14 cellular contexts compared by ENCODE assay signal in genomic region chr10:38118072-38118807, GRCh38. TPM values are rescaled to one million over a fixed set of nuclear protein-coding genes. Genes with fewer than 3 reads are reported as not detected.
A peak's percentile ranks its signal among the peaks of the same experiment; 100 is the strongest.
DNase-seq lines count a peak whose midpoint lies in the region; ATAC-seq and TF ChIP-seq lines count a peak whose summit lies in the region.
"Had no signal": no experiment of that assay in that cellular context is flagged by ENCODE, and none has a peak within 500 bp of the region (broad histone marks: within the 10 kb centered on the region; RNA-seq: fewer than 3 reads in every experiment).

No MANE protein-coding gene starts in this region.

- H3K27ac ChIP-seq in BLaER1 treated with 17β-estradiol and CSF1 and Interleukin-3, amounts not matched to agents 10 nM and 100 nM = no peak overlapping the region
- no peak overlapping the region for H3K27ac ChIP-seq in mammary epithelial cell (ENCODE audit: insufficient read depth, low read depth, low read length)
- H3K27ac ChIP-seq: suprapubic skin had no signal

- no peak overlapping the region for H3K9ac ChIP-seq in BLaER1 treated with 17β-estradiol and CSF1 and Interleukin-3, amounts not matched to agents 10 nM and 100 nM
- no peak overlapping the region for H3K9ac ChIP-seq in mammary epithelial cell (ENCODE audit: insufficient read depth, low read length)

- dilution Hi-C loops in mammary epithelial cell (cut with HindIII; ENCODE audit: low sequenced_read_pairs) = no loop called here

- TSS peak; percentile 1 for BruUV-seq in mammary epithelial cell (replicated peaks; lab: Mats Ljungman, UMichigan)

- WGBS in mammary epithelial cell (ENCODE audit: low coverage, missing lambda C conversion rate) = 97% methylated on average over 3 of the region's 3 CpGs

- no peak overlapping the region for H3K27ac Mint-ChIP-seq in activated CD4-positive, alpha-beta memory T cell treated with anti-CD3 and anti-CD28 coated beads, Interleukin-2, amount 10 ng/mL, durations not matched to agents 7 days and 5 days
- H3K27ac Mint-ChIP-seq: nephron had no signal

- intact Hi-C loops in mammary epithelial cell (cut with micrococcal nuclease) = no loop called here

- no peak overlapping the region for H3K4me3 Mint-ChIP-seq in activated CD4-positive, alpha-beta memory T cell treated with anti-CD3 and anti-CD28 coated beads, Interleukin-2, amount 10 ng/mL, durations not matched to agents 7 days and 5 days
- H3K4me3 Mint-ChIP-seq: CD4-positive, alpha-beta memory T cell; nephron had no signal

- ATAC-seq in GM18861 (IDR thresholded peaks at IDR 0.05; ENCODE audit: unreplicated experiment) = no peak

- no peaks in the 10 kb centered on the region for H4K20me1 ChIP-seq in BLaER1 treated with 17β-estradiol and CSF1 and Interleukin-3, amounts not matched to agents 10 nM and 100 nM
- no peaks in the 10 kb centered on the region for H4K20me1 ChIP-seq in mammary epithelial cell (ENCODE audit: insufficient read depth, low read length)

- H3K36me3 Mint-ChIP-seq in activated CD4-positive, alpha-beta memory T cell treated with anti-CD3 and anti-CD28 coated beads, Interleukin-2, amount 10 ng/mL, durations not matched to agents 7 days and 5 days (ENCODE audit: low read depth) = peaks cover 66% of the 10 kb centered on the region

- no peak overlapping the region for H2AFZ ChIP-seq in mammary epithelial cell (ENCODE audit: low read depth, low read length)

- no peaks in the 10 kb centered on the region for H3K79me2 ChIP-seq in mammary epithelial cell (ENCODE audit: insufficient read depth, low read length)

- H3K27me3 ChIP-seq in BLaER1 treated with 17β-estradiol and CSF1 and Interleukin-3, amounts not matched to agents 10 nM and 100 nM = 0 out of 22 replicates have a peak, but pooled peaks cover 0 to 8% (median 0%) of the 10 kb centered on the region in 11 experiments
- H3K27me3 ChIP-seq in mammary epithelial cell (ENCODE audit: insufficient read depth, low read length) = no peaks in the 10 kb centered on the region
- H3K27me3 ChIP-seq: suprapubic skin had no signal

- H3K4me1 ChIP-seq in BLaER1 treated with 17β-estradiol and CSF1 and Interleukin-3, amounts not matched to agents 10 nM and 100 nM = no peaks in the 10 kb centered on the region
- no peaks in the 10 kb centered on the region for H3K4me1 ChIP-seq in mammary epithelial cell (ENCODE audit: insufficient read depth, low read length)
- H3K4me1 ChIP-seq: suprapubic skin had no signal

- H3K9me3 Mint-ChIP-seq in activated CD4-positive, alpha-beta memory T cell treated with anti-CD3 and anti-CD28 coated beads, Interleukin-2, amount 10 ng/mL, durations not matched to agents 7 days and 5 days = peaks cover 76% of the 10 kb centered on the region

- CTCF ChIA-PET in mammary epithelial cell (lab: Charles Lee; ENCODE audit: low non-redundant PET) = no interaction called here
- CTCF ChIA-PET in activated CD4-positive, alpha-beta memory T cell treated with anti-CD3 and anti-CD28 coated beads, Interleukin-2, amount 10 ng/mL, durations not matched to agents 7 days and 5 days (lab: Charles Lee) = no interaction called here

- peaks cover 90 to 100% (median 99%) of the 10 kb centered on the region in 11 experiments for H3K36me3 ChIP-seq in BLaER1 treated with 17β-estradiol and CSF1 and Interleukin-3, amounts not matched to agents 10 nM and 100 nM
- H3K36me3 ChIP-seq in mammary epithelial cell (ENCODE audit: insufficient read depth, low read length) = peaks cover 19% of the 10 kb centered on the region

- in situ Hi-C loops in mammary epithelial cell (cut with MboI; ENCODE audit: low sequenced_read_pairs in 2 of 2) = no loop called here

- H3K4me1 Mint-ChIP-seq in activated CD4-positive, alpha-beta memory T cell treated with anti-CD3 and anti-CD28 coated beads, Interleukin-2, amount 10 ng/mL, durations not matched to agents 7 days and 5 days = no peaks in the 10 kb centered on the region
- H3K4me1 Mint-ChIP-seq: CD4-positive, alpha-beta memory T cell; nephron had no signal

- no peak overlapping the region for H3K4me2 ChIP-seq in BLaER1 treated with 17β-estradiol and CSF1 and Interleukin-3, amounts not matched to agents 10 nM and 100 nM
- H3K4me2 ChIP-seq in mammary epithelial cell (ENCODE audit: insufficient read depth, low read depth, low read length) = no peak overlapping the region

- DNase-seq in HFF-Myc (ENCODE audit: extremely low read depth, low read depth) (peak; percentile 3), mammary epithelial cell (no peak), iris pigment epithelial cell (ENCODE audit: low read depth) (peak; percentile 28), cortex of kidney (lab: John Stamatoyannopoulos, UW) (no peak), T-helper 1 cell (no peak)
- no peak for DNase-seq in activated CD4-positive, alpha-beta memory T cell treated with anti-CD3 and anti-CD28 coated beads, Interleukin-2, amount 10 ng/mL, durations not matched to agents 7 days and 5 days
- DNase-seq: activated CD4-positive, alpha-beta T cell treated with anti-CD3 and anti-CD28 coated beads, Interleukin-2, amount 50 U/mL, for 1 hour; activated effector memory CD4-positive, alpha-beta T cell treated with anti-CD3 and anti-CD28 coated beads, Interleukin-2, amount 50 U/mL, for 16 hours; CD4-positive, alpha-beta memory T cell; kidney glomerular epithelial cell had no signal

- peak overlapping the region; percentile 6 to 51 (median 28); a peak in 14 of 20 replicates for H3K4me3 ChIP-seq in BLaER1 treated with 17β-estradiol and CSF1 and Interleukin-3, amounts not matched to agents 10 nM and 100 nM
- H3K4me3 ChIP-seq in HFF-Myc (replicated peaks; ENCODE audit: low read depth, low read length) = no peak overlapping the region
- H3K4me3 ChIP-seq in mammary epithelial cell (replicated peaks in 1 of 3; ENCODE audit: insufficient read depth in 1 of 3, low read depth in 2 of 3, low read length in 3 of 3) = no peak overlapping the region
- H3K4me3 ChIP-seq: suprapubic skin had no signal

- peaks cover 100% of the 10 kb centered on the region in 11 experiments for H3K9me3 ChIP-seq in BLaER1 treated with 17β-estradiol and CSF1 and Interleukin-3, amounts not matched to agents 10 nM and 100 nM (replicated peaks in 1 of 11)
- peaks cover 79% of the 10 kb centered on the region for H3K9me3 ChIP-seq in mammary epithelial cell (replicated peaks; ENCODE audit: insufficient read depth, low read length)

- no peaks in the 10 kb centered on the region for H3K27me3 Mint-ChIP-seq in activated CD4-positive, alpha-beta memory T cell treated with anti-CD3 and anti-CD28 coated beads, Interleukin-2, amount 10 ng/mL, durations not matched to agents 7 days and 5 days
- H3K27me3 Mint-ChIP-seq: CD4-positive, alpha-beta memory T cell had no signal

- POLR2A ChIA-PET in activated CD4-positive, alpha-beta memory T cell treated with anti-CD3 and anti-CD28 coated beads, Interleukin-2, amount 10 ng/mL, durations not matched to agents 7 days and 5 days (lab: Charles Lee) = no interaction called here

- TF ChIP-seq CTCF in HFF-Myc (IDR thresholded peaks at IDR 0.05; ENCODE audit: low read depth, low read length, missing control alignments) (no peak), mammary epithelial cell (conservative IDR thresholded peaks at IDR 0.05 in 1 of 2, IDR thresholded peaks at IDR 0.05 in 1 of 2; ENCODE audit: extremely low read depth in 1 of 2, insufficient read depth in 1 of 2, low read depth in 1 of 2, low read length in 2 of 2) (no peak)

RNA-seq across cellular contexts. Expression of gene ZNF37A, which starts 24.1 kb away (rescaled TPM):
- total RNA-seq in mammary epithelial cell = 10 to 100 TPM; 14.0 to 24.4 TPM
- polyA plus RNA-seq in mammary epithelial cell = 6.7 TPM
- 8.5 TPM for polyA minus RNA-seq in mammary epithelial cell
- 10 to 100 TPM; 17.9 to 19.6 TPM for total RNA-seq in activated CD4-positive, alpha-beta memory T cell treated with anti-CD3 and anti-CD28 coated beads, Interleukin-2, amount 10 ng/mL, durations not matched to agents 7 days and 5 days

Comparison
In these comparisons a context has a peak if more than half of its experiments do, and no peak if none do; other contexts are left out.
1. H3K4me3 ChIP-seq: peak in BLaER1 treated with 17β-estradiol and CSF1 and Interleukin-3, amounts not matched to agents 10 nM and 100 nM (10 of 10); none in HFF-Myc (single experiment) and mammary epithelial cell (0 of 3).
2. DNase-seq: peak in HFF-Myc (single experiment) and iris pigment epithelial cell (single experiment); none in mammary epithelial cell (single experiment), cortex of kidney (single experiment), activated CD4-positive, alpha-beta memory T cell treated with anti-CD3 and anti-CD28 coated beads, Interleukin-2, amount 10 ng/mL, durations not matched to agents 7 days and 5 days (single experiment) and T-helper 1 cell (0 of 5).